In genomic region chr1:225999912-226000337, GRCh38 we compare ENCODE assay signal across 3 cellular contexts.
TF ChIP-seq lines count a peak whose summit lies in the region.

No MANE protein-coding gene starts in this region.

TF ChIP-seq in HEK293, 187 proteins besides CTCF, POLR2A, EP300 and RAD21 (continues in another document):
- TF ChIP-seq ZNF600 (tag by site-specific recombination; IDR thresholded peaks at IDR 0.05) (peak; percentile 8), ZBTB48 (tag by site-specific recombination; IDR thresholded peaks at IDR 0.05) (0 out of 2 replicates have a peak, but pooled peaks have one; percentile 0), ZNF184 (tag by site-specific recombination; IDR thresholded peaks at IDR 0.05) (peak; percentile 4; the same call in 1 of the 2 replicates), ZNF433 (tag by site-specific recombination; IDR thresholded peaks at IDR 0.05; ENCODE audit: low read depth) (no peak), ATF2 (tag by site-specific recombination; IDR thresholded peaks at IDR 0.05; ENCODE audit: low read depth) (peak; percentile 64; the same call in 1 of the 2 replicates), ZIC2 (tag by site-specific recombination; IDR thresholded peaks at IDR 0.05) (peak; percentile 68), MZF1 (tag by site-specific recombination; IDR thresholded peaks at IDR 0.05; ENCODE audit: borderline replicate concordance) (0 out of 2 replicates have a peak, but pooled peaks have one; percentile 20)
- TF ChIP-seq, protein P1, sequence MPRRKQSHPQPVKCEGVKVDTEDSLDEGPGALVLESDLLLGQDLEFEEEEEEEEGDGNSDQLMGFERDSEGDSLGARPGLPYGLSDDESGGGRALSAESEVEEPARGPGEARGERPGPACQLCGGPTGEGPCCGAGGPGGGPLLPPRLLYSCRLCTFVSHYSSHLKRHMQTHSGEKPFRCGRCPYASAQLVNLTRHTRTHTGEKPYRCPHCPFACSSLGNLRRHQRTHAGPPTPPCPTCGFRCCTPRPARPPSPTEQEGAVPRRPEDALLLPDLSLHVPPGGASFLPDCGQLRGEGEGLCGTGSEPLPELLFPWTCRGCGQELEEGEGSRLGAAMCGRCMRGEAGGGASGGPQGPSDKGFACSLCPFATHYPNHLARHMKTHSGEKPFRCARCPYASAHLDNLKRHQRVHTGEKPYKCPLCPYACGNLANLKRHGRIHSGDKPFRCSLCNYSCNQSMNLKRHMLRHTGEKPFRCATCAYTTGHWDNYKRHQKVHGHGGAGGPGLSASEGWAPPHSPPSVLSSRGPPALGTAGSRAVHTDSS (tag by site-specific recombination; IDR thresholded peaks at IDR 0.05), result 0 out of 2 replicates have a peak, but pooled peaks have one; percentile 7
- TF ChIP-seq, protein P2, sequence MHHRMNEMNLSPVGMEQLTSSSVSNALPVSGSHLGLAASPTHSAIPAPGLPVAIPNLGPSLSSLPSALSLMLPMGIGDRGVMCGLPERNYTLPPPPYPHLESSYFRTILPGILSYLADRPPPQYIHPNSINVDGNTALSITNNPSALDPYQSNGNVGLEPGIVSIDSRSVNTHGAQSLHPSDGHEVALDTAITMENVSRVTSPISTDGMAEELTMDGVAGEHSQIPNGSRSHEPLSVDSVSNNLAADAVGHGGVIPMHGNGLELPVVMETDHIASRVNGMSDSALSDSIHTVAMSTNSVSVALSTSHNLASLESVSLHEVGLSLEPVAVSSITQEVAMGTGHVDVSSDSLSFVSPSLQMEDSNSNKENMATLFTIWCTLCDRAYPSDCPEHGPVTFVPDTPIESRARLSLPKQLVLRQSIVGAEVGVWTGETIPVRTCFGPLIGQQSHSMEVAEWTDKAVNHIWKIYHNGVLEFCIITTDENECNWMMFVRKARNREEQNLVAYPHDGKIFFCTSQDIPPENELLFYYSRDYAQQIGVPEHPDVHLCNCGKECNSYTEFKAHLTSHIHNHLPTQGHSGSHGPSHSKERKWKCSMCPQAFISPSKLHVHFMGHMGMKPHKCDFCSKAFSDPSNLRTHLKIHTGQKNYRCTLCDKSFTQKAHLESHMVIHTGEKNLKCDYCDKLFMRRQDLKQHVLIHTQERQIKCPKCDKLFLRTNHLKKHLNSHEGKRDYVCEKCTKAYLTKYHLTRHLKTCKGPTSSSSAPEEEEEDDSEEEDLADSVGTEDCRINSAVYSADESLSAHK (tag by site-specific recombination; IDR thresholded peaks at IDR 0.05), result peak; percentile 93; the same call in 1 of the 2 replicates

TF ChIP-seq in K562, 482 proteins besides CTCF, POLR2A, EP300 and RAD21 (continues in another document):
- TF ChIP-seq, protein P3, sequence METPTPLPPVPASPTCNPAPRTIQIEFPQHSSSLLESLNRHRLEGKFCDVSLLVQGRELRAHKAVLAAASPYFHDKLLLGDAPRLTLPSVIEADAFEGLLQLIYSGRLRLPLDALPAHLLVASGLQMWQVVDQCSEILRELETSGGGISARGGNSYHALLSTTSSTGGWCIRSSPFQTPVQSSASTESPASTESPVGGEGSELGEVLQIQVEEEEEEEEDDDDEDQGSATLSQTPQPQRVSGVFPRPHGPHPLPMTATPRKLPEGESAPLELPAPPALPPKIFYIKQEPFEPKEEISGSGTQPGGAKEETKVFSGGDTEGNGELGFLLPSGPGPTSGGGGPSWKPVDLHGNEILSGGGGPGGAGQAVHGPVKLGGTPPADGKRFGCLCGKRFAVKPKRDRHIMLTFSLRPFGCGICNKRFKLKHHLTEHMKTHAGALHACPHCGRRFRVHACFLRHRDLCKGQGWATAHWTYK (CRISPR knock-in tag; IDR thresholded peaks at IDR 0.05), result 0 out of 2 replicates have a peak, but pooled peaks have one; percentile 7
- TF ChIP-seq DIDO1 (tag; IDR thresholded peaks at IDR 0.05; ENCODE audit: low read depth) (0 out of 2 replicates have a peak, but pooled peaks have one; percentile 16), CHD1 (IDR thresholded peaks at IDR 0.05; ENCODE audit: low read length) (peak; percentile 63), NFRKB (IDR thresholded peaks at IDR 0.05; ENCODE audit: low read depth) (peak; percentile 50; the same call in 1 of the 2 replicates), ZBTB11 (CRISPR knock-in tag; IDR thresholded peaks at IDR 0.05) (0 out of 6 replicates have a peak, but pooled peaks of 1 of the 3 experiments have one; percentile 6), ATF6 (CRISPR knock-in tag; IDR thresholded peaks at IDR 0.05) (0 out of 2 replicates have a peak, but pooled peaks have one; percentile 70), HMBOX1 (IDR thresholded peaks at IDR 0.05) (peak; percentile 2; the same call in 1 of the 2 replicates)
- TF ChIP-seq, protein P4, sequence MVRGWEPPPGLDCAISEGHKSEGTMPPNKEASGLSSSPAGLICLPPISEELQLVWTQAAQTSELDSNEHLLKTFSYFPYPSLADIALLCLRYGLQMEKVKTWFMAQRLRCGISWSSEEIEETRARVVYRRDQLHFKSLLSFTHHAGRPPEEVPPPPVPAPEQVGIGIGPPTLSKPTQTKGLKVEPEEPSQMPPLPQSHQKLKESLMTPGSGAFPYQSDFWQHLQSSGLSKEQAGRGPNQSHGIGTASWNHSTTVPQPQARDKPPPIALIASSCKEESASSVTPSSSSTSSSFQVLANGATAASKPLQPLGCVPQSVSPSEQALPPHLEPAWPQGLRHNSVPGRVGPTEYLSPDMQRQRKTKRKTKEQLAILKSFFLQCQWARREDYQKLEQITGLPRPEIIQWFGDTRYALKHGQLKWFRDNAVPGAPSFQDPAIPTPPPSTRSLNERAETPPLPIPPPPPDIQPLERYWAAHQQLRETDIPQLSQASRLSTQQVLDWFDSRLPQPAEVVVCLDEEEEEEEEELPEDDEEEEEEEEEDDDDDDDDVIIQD (CRISPR knock-in tag; IDR thresholded peaks at IDR 0.05), result no peak

TF ChIP-seq in liver, 16 proteins besides CTCF, POLR2A, EP300 and RAD21:
- TF ChIP-seq NR2F2 (IDR thresholded peaks at IDR 0.05), result no peak
